8 cellular contexts compared by ENCODE assay signal in the genomic region with DNA sequence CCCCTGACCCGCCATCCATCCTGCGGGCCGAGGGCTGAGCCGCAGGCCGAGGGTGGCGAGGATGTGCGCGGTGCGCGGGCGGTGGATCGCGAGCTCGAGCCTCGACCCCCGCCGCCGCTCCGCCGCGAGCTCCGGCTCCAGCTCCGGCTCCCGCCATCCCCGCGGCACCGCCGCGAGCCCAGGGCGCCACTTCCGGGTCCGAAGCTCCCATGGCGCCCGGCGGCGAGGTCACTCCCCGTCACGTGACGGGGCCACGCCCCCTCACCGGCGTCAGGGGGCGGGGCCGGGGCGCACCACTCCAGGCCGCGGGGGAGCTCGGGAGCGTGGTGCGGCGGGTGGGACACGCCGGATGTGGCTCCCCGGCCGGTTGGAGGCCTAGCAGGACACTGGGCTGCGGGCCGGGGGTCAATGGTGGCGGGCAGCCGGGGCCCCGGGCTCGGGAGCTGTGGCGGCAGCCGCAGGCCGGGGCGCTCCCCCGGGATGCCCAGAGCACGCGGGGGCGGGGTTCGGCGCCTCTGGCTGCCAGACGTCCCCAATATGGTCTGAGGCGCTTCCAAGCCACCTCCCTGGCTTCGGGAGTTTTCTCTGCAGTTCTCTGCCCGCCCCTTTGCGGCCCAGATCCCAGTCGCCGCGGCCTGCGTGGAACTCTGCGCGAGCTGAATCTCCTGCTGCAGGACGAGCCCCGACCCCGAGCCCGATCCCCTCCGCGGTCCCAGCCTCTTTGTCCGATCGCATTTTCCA. TPM values are rescaled to one million over a fixed set of nuclear protein-coding genes. Genes with fewer than 3 reads are reported as not detected.
DNase-seq lines count a peak whose midpoint lies in the region; ATAC-seq and TF ChIP-seq lines count a peak whose summit lies in the region.

A gene with protein sequence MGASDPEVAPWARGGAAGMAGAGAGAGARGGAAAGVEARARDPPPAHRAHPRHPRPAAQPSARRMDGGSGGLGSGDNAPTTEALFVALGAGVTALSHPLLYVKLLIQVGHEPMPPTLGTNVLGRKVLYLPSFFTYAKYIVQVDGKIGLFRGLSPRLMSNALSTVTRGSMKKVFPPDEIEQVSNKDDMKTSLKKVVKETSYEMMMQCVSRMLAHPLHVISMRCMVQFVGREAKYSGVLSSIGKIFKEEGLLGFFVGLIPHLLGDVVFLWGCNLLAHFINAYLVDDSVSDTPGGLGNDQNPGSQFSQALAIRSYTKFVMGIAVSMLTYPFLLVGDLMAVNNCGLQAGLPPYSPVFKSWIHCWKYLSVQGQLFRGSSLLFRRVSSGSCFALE (minus strand): TSS at position 234 of the 741 bp plus-strand sequence. CDS start 23 bp downstream, at position 211.

- ATAC-seq in GM21737 (IDR thresholded peaks at IDR 0.05; ENCODE audit: unreplicated experiment) (peak; percentile 78), natural killer cell (peak; percentile 86 to 96 (median 89))

- H3K4me3 Mint-ChIP-seq in natural killer cell: peak within 1 kb of the TSS; percentile 98

- H4K20me1 ChIP-seq in DOHH2 (ENCODE audit: control insufficient read depth, insufficient read depth, low read depth, low read length) (peaks cover 15% of the 10 kb centered on the region; the same call in 1 of the 2 replicates), fibroblast of lung (ENCODE audit: control insufficient read depth, extremely low read depth, insufficient read depth, low read length) (peaks cover 3% of the 10 kb centered on the region)

- peak within 1 kb of the TSS; percentile 75 for H3K4me2 ChIP-seq in DOHH2 (ENCODE audit: low read length)
- peak within 1 kb of the TSS; percentile 99 for H3K4me2 ChIP-seq in fibroblast of lung (ENCODE audit: extremely low read depth, insufficient read depth, low read length)

- H3K4me1 Mint-ChIP-seq in natural killer cell: peaks cover 20 to 23% of the 10 kb centered on the region in 2 donors

- no peak for TF ChIP-seq CTCF in DOHH2 (IDR thresholded peaks at IDR 0.05; ENCODE audit: low read depth, low read length, poor library complexity, severe bottlenecking)
- no peak for TF ChIP-seq CTCF in fibroblast of lung (conservative IDR thresholded peaks at IDR 0.05 in 1 of 2, IDR thresholded peaks at IDR 0.05 in 1 of 2; ENCODE audit: low read depth in 1 of 2, low read length in 2 of 2)
- no peak for TF ChIP-seq CTCF in natural killer cell (IDR thresholded peaks at IDR 0.05)

- H3K9me3 Mint-ChIP-seq in natural killer cell: no peaks in the 10 kb centered on the region

- DNase-seq in KG1 (lab: John Stamatoyannopoulos, UW) (peak; percentile 54), RKO (ENCODE audit: low spot score) (peak; percentile 88), fibroblast of lung (ENCODE audit: low read depth in 2 of 2) (peak; percentile 88 to 91), natural killer cell (peak; percentile 93)
- DNase-seq in activated T-helper 1 cell treated with anti-CD3 and anti-CD28 coated beads, Interleukin-2, amount 50 U/mL, for 16 hours (ENCODE audit: low read depth in 1 of 2, low spot score in 1 of 2): peak; percentile 68 to 85
- DNase-seq in stimulated activated naive CD4-positive, alpha-beta T cell (lab: John Stamatoyannopoulos, UW): peak; percentile 81 to 93 (median 86)

- H3K27me3 ChIP-seq in DOHH2 (ENCODE audit: control insufficient read depth, low read length): peaks cover 9% of the 10 kb centered on the region; the same call in 1 of the 2 replicates
- peaks cover 4% of the 10 kb centered on the region for H3K27me3 ChIP-seq in fibroblast of lung (ENCODE audit: control insufficient read depth, insufficient read depth, low read length)

- H3K9me3 ChIP-seq in DOHH2 (ENCODE audit: control insufficient read depth, insufficient read depth, low read length) (no peaks in the 10 kb centered on the region), fibroblast of lung (ENCODE audit: control insufficient read depth, insufficient read depth, low read depth, low read length) (no peaks in the 10 kb centered on the region)

- H3K9ac ChIP-seq in fibroblast of lung (ENCODE audit: insufficient read depth, low read length): peak within 1 kb of the TSS; percentile 98

- H2AFZ ChIP-seq in fibroblast of lung (ENCODE audit: low read length): peak within 1 kb of the TSS; percentile 77

- H3K27ac Mint-ChIP-seq in natural killer cell: peak within 1 kb of the TSS in 1 of 2 donors; percentile 92

- peaks cover 33% of the 10 kb centered on the region for H3K4me1 ChIP-seq in DOHH2 (ENCODE audit: control insufficient read depth, low read length)
- H3K4me1 ChIP-seq in fibroblast of lung (ENCODE audit: control insufficient read depth, extremely low read depth, insufficient read depth, low read length): peaks cover 10% of the 10 kb centered on the region

- peak within 1 kb of the TSS; percentile 77 for H3K4me3 ChIP-seq in DOHH2 (ENCODE audit: low read length)
- H3K4me3 ChIP-seq in fibroblast of lung (replicated peaks in 1 of 4; ENCODE audit: control extremely low read depth in 1 of 4, insufficient read depth in 1 of 4, low read depth in 3 of 4, low read length in 4 of 4): peak within 1 kb of the TSS; percentile 76 to 96 (median 90)

- H3K36me3 ChIP-seq in DOHH2 (ENCODE audit: control insufficient read depth, low read length): peaks cover 25% of the 10 kb centered on the region
- no peaks in the 10 kb centered on the region for H3K36me3 ChIP-seq in fibroblast of lung (ENCODE audit: control insufficient read depth, insufficient read depth, low read length)

- H3K79me2 ChIP-seq in DOHH2 (ENCODE audit: control insufficient read depth, low read length) (peaks cover 53% of the 10 kb centered on the region), fibroblast of lung (ENCODE audit: control insufficient read depth, insufficient read depth, low read length) (peaks cover 48% of the 10 kb centered on the region)

- H3K9me2 ChIP-seq in DOHH2 (replicated peaks; ENCODE audit: control insufficient read depth, low read length): no peaks in the 10 kb centered on the region

- H3K36me3 Mint-ChIP-seq in natural killer cell: no peaks in the 10 kb centered on the region

- H3K27me3 Mint-ChIP-seq in natural killer cell (ENCODE audit: low read depth in 2 of 2): peaks cover 3 to 12% of the 10 kb centered on the region in 2 donors

- intact Hi-C loops in natural killer cell (cut with micrococcal nuclease): loop anchor here (1.0 to 2.0 kb wide), 2 partner anchors 32 to 101 kb away; a partner anchor contains a TSS

- H3F3A ChIP-seq in DOHH2 (ENCODE audit: control insufficient read depth, insufficient read depth): 0 out of 2 replicates have a peak, but pooled peaks cover 5% of the 10 kb centered on the region

- peak within 1 kb of the TSS; percentile 16 for H3K27ac ChIP-seq in DOHH2 (ENCODE audit: low read depth, low read length)
- H3K27ac ChIP-seq in fibroblast of lung (ENCODE audit: insufficient read depth, low read length): peak within 1 kb of the TSS; percentile 96

RNA-seq across cellular contexts. Expression of the gene that starts here (rescaled TPM):
- total RNA-seq in fibroblast of lung: 166 and 222 TPM in 2 replicates
- 131 and 153 TPM in 2 replicates for polyA plus RNA-seq in fibroblast of lung
- 196 and 242 TPM in 2 replicates for polyA plus RNA-seq in fibroblast of lung (2012)
- 262 and 308 TPM in 2 replicates for polyA minus RNA-seq in fibroblast of lung (ENCODE audit: low replicate concordance)
- 100 to 1,000 TPM; 158 to 180 (median 162) TPM for total RNA-seq in natural killer cell

Comparison
In these comparisons a context has a peak if more than half of its experiments do, and no peak if none do; other contexts are left out.
1. Peak in every context shown above with its lines: DNase-seq, ATAC-seq, H3K4me3 ChIP-seq and H3K27ac ChIP-seq.